ENCODE assay signal across 8 cellular contexts in genomic region chr19:42440357-42441046, GRCh38. TPM values are rescaled to one million over a fixed set of nuclear protein-coding genes. Genes with fewer than 3 reads are reported as not detected.
DNase-seq lines count a peak whose midpoint lies in the region; ATAC-seq, FAIRE-seq and TF ChIP-seq lines count a peak whose summit lies in the region.

No MANE protein-coding gene starts in this region.

- peaks cover 9% of the 10 kb centered on the region for H4K20me1 ChIP-seq in osteoblast (ENCODE audit: insufficient read depth, low read length)

- intact Hi-C loops in CD8-positive, alpha-beta T cell (cut with DNase I, micrococcal nuclease): loop anchor here (1.0 to 2.0 kb wide), 3 partner anchors 10 to 332 kb away; no protein-coding TSS in a partner anchor
- intact Hi-C loops in activated T-helper 1 cell treated with anti-CD3 and anti-CD28 coated beads, Interleukin-12 subunit alpha, Interleukin-12 subunit beta, Interleukin-2, Interleukin-4 antibody, amounts not matched to agents 30 ng/mL and 10 ng/mL and 1 ng/mL, durations not matched to agents 14 hours and 24 hours and 36 hours (cut with micrococcal nuclease): loop anchor here (1.0 kb wide), 2 partner anchors 10 to 332 kb away; no protein-coding TSS in a partner anchor

- H3K36me3 ChIP-seq in CD8-positive, alpha-beta T cell (ENCODE audit: insufficient read depth, low read length): no peaks in the 10 kb centered on the region
- H3K36me3 ChIP-seq in HEK293 (ENCODE audit: control insufficient read depth in 2 of 2, insufficient read depth in 1 of 2, low read length in 2 of 2) (no peaks in the 10 kb centered on the region), osteoblast (ENCODE audit: insufficient read depth, low read length) (no peaks in the 10 kb centered on the region), tibial nerve (no peaks in the 10 kb centered on the region)

- no peaks in the 10 kb centered on the region for H3K27me3 ChIP-seq in CD8-positive, alpha-beta T cell (ENCODE audit: insufficient read depth, low read length)
- H3K27me3 ChIP-seq in osteoblast (ENCODE audit: insufficient read depth, low read length): peaks cover 19% of the 10 kb centered on the region
- H3K27me3 ChIP-seq in tibial nerve: no peaks in the 10 kb centered on the region

- peak overlapping the region; percentile 27 for H3K4me2 ChIP-seq in osteoblast (ENCODE audit: insufficient read depth, low read length)

- POLR2A ChIA-PET in CD8-positive, alpha-beta T cell (lab: Charles Lee): interaction anchor here (1.4 to 1.9 kb wide), 2 partner anchors 10 to 17 kb away, joined by 5 to 8 read pairs; no protein-coding TSS in a partner anchor
- POLR2A ChIA-PET in HEK293 (lab: Yijun Ruan, JAX): interaction anchor here (0.8 to 1.9 kb wide), 3 partner anchors 32 to 194 kb away, joined by 3 to 7 read pairs (median 3); no protein-coding TSS in a partner anchor

- ATAC-seq in CD8-positive, alpha-beta T cell: peak; percentile 43
- no peak for ATAC-seq in GM18519 (IDR thresholded peaks at IDR 0.05; ENCODE audit: low FRiP score, unreplicated experiment)

- H3K27ac Mint-ChIP-seq in CD8-positive, alpha-beta T cell: no peak overlapping the region
- H3K27ac Mint-ChIP-seq in activated T-helper 1 cell treated with anti-CD3 and anti-CD28 coated beads, Interleukin-12 subunit alpha, Interleukin-12 subunit beta, Interleukin-2, Interleukin-4 antibody, amounts not matched to agents 30 ng/mL and 10 ng/mL and 1 ng/mL, durations not matched to agents 14 hours and 24 hours and 36 hours: peak overlapping the region; percentile 4

- no peak overlapping the region for H3K27ac ChIP-seq in CD8-positive, alpha-beta T cell (ENCODE audit: low read depth, low read length)
- H3K27ac ChIP-seq in HEK293 (ENCODE audit: extremely low read depth, low read depth, low read length) (no peak overlapping the region), osteoblast (ENCODE audit: low read depth, low read length) (no peak overlapping the region), tibial nerve (no peak overlapping the region)

- TF ChIP-seq EP300 in tibial nerve (IDR thresholded peaks at IDR 0.05): no peak

- H3K27me3 Mint-ChIP-seq in CD8-positive, alpha-beta T cell (ENCODE audit: low read depth): no peaks in the 10 kb centered on the region
- no peaks in the 10 kb centered on the region for H3K27me3 Mint-ChIP-seq in activated T-helper 1 cell treated with anti-CD3 and anti-CD28 coated beads, Interleukin-12 subunit alpha, Interleukin-12 subunit beta, Interleukin-2, Interleukin-4 antibody, amounts not matched to agents 30 ng/mL and 10 ng/mL and 1 ng/mL, durations not matched to agents 14 hours and 24 hours and 36 hours (ENCODE audit: insufficient read depth)

- no peak overlapping the region for H3K4me3 ChIP-seq in CD8-positive, alpha-beta T cell (ENCODE audit: low read depth, low read length)
- no peak overlapping the region for H3K4me3 ChIP-seq in HEK293 (ENCODE audit: low read depth, low read length)
- no peak overlapping the region for H3K4me3 ChIP-seq in osteoblast (ENCODE audit: insufficient read depth, low read length)
- no peak overlapping the region for H3K4me3 ChIP-seq in tibial nerve

- no peaks in the 10 kb centered on the region for H3K9me3 ChIP-seq in CD8-positive, alpha-beta T cell (ENCODE audit: low read length)
- H3K9me3 ChIP-seq in HEK293 (ENCODE audit: control insufficient read depth, insufficient read depth, low read depth, low read length): no peaks in the 10 kb centered on the region
- H3K9me3 ChIP-seq in osteoblast (ENCODE audit: low read depth, low read length): no peaks in the 10 kb centered on the region
- no peaks in the 10 kb centered on the region for H3K9me3 ChIP-seq in tibial nerve

- FAIRE-seq in RCC 7860 (lab: Jason Lieb, UNC): no peak

- H3K4me3 Mint-ChIP-seq in CD8-positive, alpha-beta T cell: no peak overlapping the region
- no peak overlapping the region for H3K4me3 Mint-ChIP-seq in activated T-helper 1 cell treated with anti-CD3 and anti-CD28 coated beads, Interleukin-12 subunit alpha, Interleukin-12 subunit beta, Interleukin-2, Interleukin-4 antibody, amounts not matched to agents 30 ng/mL and 10 ng/mL and 1 ng/mL, durations not matched to agents 14 hours and 24 hours and 36 hours

- H2AFZ ChIP-seq in osteoblast (ENCODE audit: low read length): no peak overlapping the region

- TF ChIP-seq CTCF in CD8-positive, alpha-beta T cell (IDR thresholded peaks at IDR 0.05): peak; percentile 96
- TF ChIP-seq CTCF in HEK293 (tag by site-specific recombination; IDR thresholded peaks at IDR 0.05): peak; percentile 80
- TF ChIP-seq CTCF in osteoblast (IDR thresholded peaks at IDR 0.05; ENCODE audit: extremely low read depth, low read depth, low read length): peak; percentile 99
- peak; percentile 68 to 94 (median 84) for TF ChIP-seq CTCF in tibial nerve (IDR thresholded peaks at IDR 0.05)

- H3K4me1 ChIP-seq in CD8-positive, alpha-beta T cell (ENCODE audit: insufficient read depth, low read length): peaks cover 15% of the 10 kb centered on the region
- H3K4me1 ChIP-seq in HEK293 (ENCODE audit: control insufficient read depth, insufficient read depth, low read length) (peaks cover 10% of the 10 kb centered on the region), osteoblast (ENCODE audit: insufficient read depth, low read length) (peaks cover 2% of the 10 kb centered on the region), tibial nerve (peaks cover 0 to 21% (median 2%) of the 10 kb centered on the region in 4 donors)

- peaks cover 20% of the 10 kb centered on the region for H3K4me1 Mint-ChIP-seq in CD8-positive, alpha-beta T cell (ENCODE audit: low read depth)
- H3K4me1 Mint-ChIP-seq in activated T-helper 1 cell treated with anti-CD3 and anti-CD28 coated beads, Interleukin-12 subunit alpha, Interleukin-12 subunit beta, Interleukin-2, Interleukin-4 antibody, amounts not matched to agents 30 ng/mL and 10 ng/mL and 1 ng/mL, durations not matched to agents 14 hours and 24 hours and 36 hours (ENCODE audit: low read depth): peaks cover 24% of the 10 kb centered on the region

- TF ChIP-seq POLR2A in tibial nerve (IDR thresholded peaks at IDR 0.05): no peak

- 30% methylated on average over 16 of the region's 16 CpGs for WGBS in tibial nerve, 2 donors

- no peaks in the 10 kb centered on the region for H3K79me2 ChIP-seq in osteoblast (ENCODE audit: insufficient read depth, low read length)

- H3K9me3 Mint-ChIP-seq in CD8-positive, alpha-beta T cell: no peaks in the 10 kb centered on the region
- H3K9me3 Mint-ChIP-seq in activated T-helper 1 cell treated with anti-CD3 and anti-CD28 coated beads, Interleukin-12 subunit alpha, Interleukin-12 subunit beta, Interleukin-2, Interleukin-4 antibody, amounts not matched to agents 30 ng/mL and 10 ng/mL and 1 ng/mL, durations not matched to agents 14 hours and 24 hours and 36 hours: no peaks in the 10 kb centered on the region

- CTCF ChIA-PET in CD8-positive, alpha-beta T cell (lab: Charles Lee): interaction anchor here (0.7 to 3.7 kb wide), 29 partner anchors 8 to 338 kb away, joined by 3 to 41 read pairs (median 5); partner anchors contain the start of genes CEACAM1 and POU2F2
- CTCF ChIA-PET in HEK293 (lab: Yijun Ruan, JAX): interaction anchor here (0.5 to 3.3 kb wide), 80 partner anchors 9 to 1493 kb away, joined by 3 to 91 read pairs (median 5); partner anchors contain the start of genes CEACAM1 and LIPE

- H3K36me3 Mint-ChIP-seq in CD8-positive, alpha-beta T cell: no peaks in the 10 kb centered on the region
- no peaks in the 10 kb centered on the region for H3K36me3 Mint-ChIP-seq in activated T-helper 1 cell treated with anti-CD3 and anti-CD28 coated beads, Interleukin-12 subunit alpha, Interleukin-12 subunit beta, Interleukin-2, Interleukin-4 antibody, amounts not matched to agents 30 ng/mL and 10 ng/mL and 1 ng/mL, durations not matched to agents 14 hours and 24 hours and 36 hours (ENCODE audit: low read depth)

- DNase-seq in CD8-positive, alpha-beta T cell: peak; percentile 69 to 88 (median 77)
- DNase-seq in RCC 7860 (ENCODE audit: low spot score) (peak; percentile 12), fibroblast of the conjunctiva (ENCODE audit: low read depth) (peak; percentile 42), osteoblast (ENCODE audit: insufficient read length, low spot score, missing footprints) (peak; percentile 86), tibial nerve (ENCODE audit: low spot score in 2 of 2) (peak; percentile 50 to 68)
- DNase-seq in activated T-helper 1 cell treated with anti-CD3 and anti-CD28 coated beads, Interleukin-12 subunit alpha, Interleukin-12 subunit beta, Interleukin-2, Interleukin-4 antibody, amounts not matched to agents 30 ng/mL and 10 ng/mL and 1 ng/mL, durations not matched to agents 14 hours and 24 hours and 36 hours (ENCODE audit: low spot score): peak; percentile 68

RNA-seq across cellular contexts. Expression of gene CXCL17, which starts 2.2 kb away (rescaled TPM):
- not detected for total RNA-seq in CD8-positive, alpha-beta T cell
- not detected in 2 replicates for total RNA-seq in activated T-helper 1 cell treated with anti-CD3 and anti-CD28 coated beads, Interleukin-12 subunit alpha, Interleukin-12 subunit beta, Interleukin-2, Interleukin-4 antibody, amounts not matched to agents 30 ng/mL and 10 ng/mL and 1 ng/mL, durations not matched to agents 14 hours and 24 hours and 36 hours
- total RNA-seq in osteoblast (not detected in 2 replicates), tibial nerve (not detected)

RNA-seq across cellular contexts. Expression of gene LIPE, which starts 13.3 kb away (rescaled TPM):
- total RNA-seq in CD8-positive, alpha-beta T cell: 1 to 10 TPM; 4.8 to 8.6 TPM
- total RNA-seq in activated T-helper 1 cell treated with anti-CD3 and anti-CD28 coated beads, Interleukin-12 subunit alpha, Interleukin-12 subunit beta, Interleukin-2, Interleukin-4 antibody, amounts not matched to agents 30 ng/mL and 10 ng/mL and 1 ng/mL, durations not matched to agents 14 hours and 24 hours and 36 hours: 32.8 and 38.5 TPM in 2 replicates
- total RNA-seq in osteoblast: 1.8 and 2.7 TPM in 2 replicates
- 100 to 1,000 TPM in 3 of 4 donors, 10 to 100 TPM in 1; 77.1 to 717 (median 234) TPM for total RNA-seq in tibial nerve

RNA-seq across cellular contexts. Expression of gene CNFN, which starts 50.4 kb away (rescaled TPM):
- not detected for total RNA-seq in CD8-positive, alpha-beta T cell
- total RNA-seq in activated T-helper 1 cell treated with anti-CD3 and anti-CD28 coated beads, Interleukin-12 subunit alpha, Interleukin-12 subunit beta, Interleukin-2, Interleukin-4 antibody, amounts not matched to agents 30 ng/mL and 10 ng/mL and 1 ng/mL, durations not matched to agents 14 hours and 24 hours and 36 hours: not detected in 2 replicates
- total RNA-seq in osteoblast: not detected in 2 replicates
- total RNA-seq in tibial nerve: 1 to 10 TPM in 1 of 4 donors, not detected in 3; 5.0 TPM

Comparison
In these comparisons a context has a peak if more than half of its experiments do, and no peak if none do; other contexts are left out.
1. DNase-seq: peak in every context shown above with its lines; median percentile 86 in osteoblast; 77 in CD8-positive, alpha-beta T cell; 68 in activated T-helper 1 cell treated with anti-CD3 and anti-CD28 coated beads, Interleukin-12 subunit alpha, Interleukin-12 subunit beta, Interleukin-2, Interleukin-4 antibody, amounts not matched to agents 30 ng/mL and 10 ng/mL and 1 ng/mL, durations not matched to agents 14 hours and 24 hours and 36 hours; 59 in tibial nerve; 42 in fibroblast of the conjunctiva; 12 in RCC 7860.